ENCODE assay signal across 1 cellular context in genomic region chr5:177303121-177303924, GRCh38.
A peak's percentile ranks its signal among the peaks of the same experiment; 100 is the strongest.
TF ChIP-seq lines count a peak whose summit lies in the region.

TSS of gene PRELID1 (plus strand) at chr5:177303799. CDS start at chr5:177303986, 187 bp downstream.
TSS of gene RAB24 (minus strand) at chr5:177303719. CDS start at chr5:177303288, 431 bp downstream.

TF ChIP-seq in HepG2, 621 proteins besides CTCF, POLR2A, EP300 and RAD21 (continued from another document and continues in another):
- TF ChIP-seq RERE (CRISPR knock-in tag; IDR thresholded peaks at IDR 0.05; ENCODE audit: low read depth), result no peak
- TF ChIP-seq ZNF17 (CRISPR knock-in tag; IDR thresholded peaks at IDR 0.05), result no peak
- no peak for TF ChIP-seq HMGA1 (CRISPR knock-in tag; conservative IDR thresholded peaks at IDR 0.05)
- TF ChIP-seq KAT7 (CRISPR knock-in tag; IDR thresholded peaks at IDR 0.05; ENCODE audit: borderline replicate concordance), result peak; percentile 58; the same call in 1 of the 2 replicates
- TF ChIP-seq ZNF597 (CRISPR knock-in tag; IDR thresholded peaks at IDR 0.05), result no peak
- TF ChIP-seq HOXA5 (CRISPR knock-in tag; IDR thresholded peaks at IDR 0.05), result no peak
- peak; percentile 67; the same call in 1 of the 2 replicates for TF ChIP-seq RBAK (CRISPR knock-in tag; IDR thresholded peaks at IDR 0.05)
- TF ChIP-seq ZBTB4 (CRISPR knock-in tag; IDR thresholded peaks at IDR 0.05; ENCODE audit: borderline replicate concordance), result 0 out of 2 replicates have a peak, but pooled peaks have one; percentile 41
- TF ChIP-seq MYC (CRISPR knock-in tag; IDR thresholded peaks at IDR 0.05; ENCODE audit: borderline replicate concordance), result peak; percentile 77
- no peak for TF ChIP-seq MAFK (conservative IDR thresholded peaks at IDR 0.05 in 1 of 2, IDR thresholded peaks at IDR 0.05 in 1 of 2; ENCODE audit: low read length in 2 of 2)
- TF ChIP-seq PCBP2 (optimal IDR thresholded peaks at IDR 0.05; ENCODE audit: low read depth, low read length, poor library complexity, severe bottlenecking), result no peak
- peak; percentile 30 for TF ChIP-seq XRCC5 (optimal IDR thresholded peaks at IDR 0.05; ENCODE audit: low read length)
- TF ChIP-seq CERS6 (CRISPR knock-in tag; IDR thresholded peaks at IDR 0.05), result no peak
- peak; percentile 69; the same call in 1 of the 2 replicates for TF ChIP-seq ZNF841 (CRISPR knock-in tag; IDR thresholded peaks at IDR 0.05; ENCODE audit: borderline replicate concordance)
- 0 out of 2 replicates have a peak, but pooled peaks have one; percentile 19 for TF ChIP-seq IKZF5 (CRISPR knock-in tag; IDR thresholded peaks at IDR 0.05)
- peak; percentile 86 for TF ChIP-seq YEATS4 (CRISPR knock-in tag; IDR thresholded peaks at IDR 0.05; ENCODE audit: borderline replicate concordance)
- TF ChIP-seq ZNF746 (CRISPR knock-in tag; IDR thresholded peaks at IDR 0.05), result peak; percentile 50; the same call in 1 of the 2 replicates
- TF ChIP-seq RNF2 (conservative IDR thresholded peaks at IDR 0.05; ENCODE audit: low read depth), result peak; percentile 86
- TF ChIP-seq RCOR2 (CRISPR knock-in tag; IDR thresholded peaks at IDR 0.05), result no peak
- peak; percentile 88 for TF ChIP-seq ZBTB38 (CRISPR knock-in tag; IDR thresholded peaks at IDR 0.05)
- no peak; the same call in 1 of the 2 replicates for TF ChIP-seq BATF2 (CRISPR knock-in tag; IDR thresholded peaks at IDR 0.05)
- TF ChIP-seq ZNF605 (CRISPR knock-in tag; IDR thresholded peaks at IDR 0.05), result peak; percentile 68; the same call in 1 of the 2 replicates
- TF ChIP-seq HNF1A (IDR thresholded peaks at IDR 0.05; ENCODE audit: low read depth), result no peak
- TF ChIP-seq HNF1A (CRISPR knock-in tag; IDR thresholded peaks at IDR 0.05; ENCODE audit: borderline replicate concordance), result peak; percentile 75; the same call in 1 of the 2 replicates
- TF ChIP-seq TARDBP (CRISPR knock-in tag; IDR thresholded peaks at IDR 0.05), result peak; percentile 71
- no peak for TF ChIP-seq NR2F6 (IDR thresholded peaks at IDR 0.05)
- TF ChIP-seq NR2F6 (CRISPR knock-in tag; IDR thresholded peaks at IDR 0.05), result 0 out of 2 replicates have a peak, but pooled peaks have one; percentile 27
- TF ChIP-seq ZNF572 (CRISPR knock-in tag; IDR thresholded peaks at IDR 0.05), result no peak
- TF ChIP-seq KDM5B (CRISPR knock-in tag; IDR thresholded peaks at IDR 0.05; ENCODE audit: borderline replicate concordance), result peak; percentile 80
- TF ChIP-seq NFRKB (IDR thresholded peaks at IDR 0.05), result no peak
- TF ChIP-seq ZNF263 (CRISPR knock-in tag; IDR thresholded peaks at IDR 0.05), result peak; percentile 54; the same call in 1 of the 2 replicates
- no peak for TF ChIP-seq EZH2 (conservative IDR thresholded peaks at IDR 0.05; ENCODE audit: low read depth, low read length)
- peak; percentile 92; the same call in 1 of the 2 replicates for TF ChIP-seq FOXO4 (CRISPR knock-in tag; conservative IDR thresholded peaks at IDR 0.05)
- peak; percentile 43; the same call in 1 of the 2 replicates for TF ChIP-seq ZNF329 (CRISPR knock-in tag; IDR thresholded peaks at IDR 0.05; ENCODE audit: low read depth)
- TF ChIP-seq HIC2 (CRISPR knock-in tag; IDR thresholded peaks at IDR 0.05; ENCODE audit: low read depth), result no peak
- TF ChIP-seq IRX3 (CRISPR knock-in tag; IDR thresholded peaks at IDR 0.05; ENCODE audit: borderline replicate concordance, low read depth), result peak; percentile 83; the same call in 1 of the 2 replicates
- peak; percentile 62; the same call in 1 of the 2 replicates for TF ChIP-seq MEIS2 (CRISPR knock-in tag; IDR thresholded peaks at IDR 0.05)
- peak; percentile 37 for TF ChIP-seq ZSCAN25 (CRISPR knock-in tag; IDR thresholded peaks at IDR 0.05)
- 0 out of 2 replicates have a peak, but pooled peaks have one; percentile 89 for TF ChIP-seq PAWR (CRISPR knock-in tag; IDR thresholded peaks at IDR 0.05; ENCODE audit: borderline replicate concordance)
- TF ChIP-seq RFXANK (CRISPR knock-in tag; IDR thresholded peaks at IDR 0.05), result no peak
- TF ChIP-seq ZC3H4 (CRISPR knock-in tag; IDR thresholded peaks at IDR 0.05; ENCODE audit: borderline replicate concordance), result no peak
